Comparison of ENCODE assay signal across 13 cellular contexts in genomic region chr22:49734882-49735281, GRCh38.
"Had no signal": no experiment of that assay in that cellular context is flagged by ENCODE, and none has a peak within 500 bp of the region (broad histone marks: within the 10 kb centered on the region; RNA-seq: fewer than 3 reads in every experiment).

No MANE protein-coding gene starts in this region.

- H3K27ac ChIP-seq: foreskin keratinocyte, ovary, psoas muscle, right atrium auricular region, spleen had no signal

- DNase-seq: activated CD4-positive, alpha-beta T cell treated with anti-CD3 and anti-CD28 coated beads for 4 hours; activated gamma-delta T cell treated with Interleukin-2 at 50 U/mL for 16 hours; anterior cingulate cortex; effector CD8-positive, alpha-beta T cell; foreskin keratinocyte; midbrain; natural killer cell; ovary; psoas muscle; spleen; stimulated activated naive CD4-positive, alpha-beta T cell treated with Interleukin-2 at 50 U/mL for 16 hours; T-helper 9 cell had no signal

- H3K4me1 ChIP-seq: foreskin keratinocyte, psoas muscle, right atrium auricular region, spleen had no signal

- H3K27me3 ChIP-seq: foreskin keratinocyte, ovary, right atrium auricular region had no signal

- H3K9me3 ChIP-seq: ovary, psoas muscle had no signal

- H3K4me3 ChIP-seq: ovary, psoas muscle, right atrium auricular region, spleen had no signal

- H3K36me3 ChIP-seq: ovary, right atrium auricular region, spleen had no signal

- ATAC-seq: foreskin keratinocyte, natural killer cell, psoas muscle had no signal
